In genomic region chr3:119815716-119816115, GRCh38 we compare ENCODE assay signal across 36 cellular contexts. TPM values are rescaled to one million over a fixed set of nuclear protein-coding genes. Genes with fewer than 3 reads are reported as not detected.
"Had no signal": no experiment of that assay in that cellular context is flagged by ENCODE, and none has a peak within 500 bp of the region (broad histone marks: within the 10 kb centered on the region; RNA-seq: fewer than 3 reads in every experiment).

No MANE protein-coding gene starts in this region.

- H3K27me3 Mint-ChIP-seq: activated CD4-positive, alpha-beta memory T cell treated with anti-CD3 and anti-CD28 coated beads for 36 hours; activated CD4-positive, alpha-beta T cell treated with anti-CD3 and anti-CD28 coated beads for 36 hours; activated CD4-positive, alpha-beta T cell treated with anti-CD3 and anti-CD28 coated beads, Interleukin-2, amount 10 ng/mL, durations not matched to agents 24 days and 14 days; activated CD8-positive, alpha-beta memory T cell treated with anti-CD3 and anti-CD28 coated beads, Interleukin-2, amount 10 ng/mL, durations not matched to agents 7 days and 5 days; activated naive CD4-positive, alpha-beta T cell treated with anti-CD3 and anti-CD28 coated beads, Interleukin-2, amount 50 U/mL, for 24 hours; activated naive CD8-positive, alpha-beta T cell treated with anti-CD3 and anti-CD28 coated beads for 36 hours; activated naive CD8-positive, alpha-beta T cell treated with anti-CD3 and anti-CD28 coated beads, Interleukin-2, amount 50 U/mL, for 24 hours had no signal

- H3K36me3 ChIP-seq: adrenal gland, esophagus squamous epithelium, gastroesophageal sphincter had no signal

- H3K27ac ChIP-seq: adrenal gland, body of pancreas, epithelial cell of prostate, esophagus squamous epithelium, gastroesophageal sphincter had no signal

- DNase-seq: activated CD4-positive, alpha-beta memory T cell treated with anti-CD3 and anti-CD28 coated beads for 36 hours; activated CD4-positive, alpha-beta T cell treated with anti-CD3 and anti-CD28 coated beads for 36 hours; activated CD4-positive, CD25-positive, alpha-beta regulatory T cell; activated CD4-positive, CD25-positive, alpha-beta regulatory T cell treated with anti-CD3 and anti-CD28 coated beads, Interleukin-2, amount 50 U/mL, for 72 hours; activated CD8-positive, alpha-beta memory T cell treated with anti-CD3 and anti-CD28 coated beads, Interleukin-2, amount 10 ng/mL, durations not matched to agents 7 days and 5 days; activated CD8-positive, alpha-beta memory T cell treated with anti-CD3 and anti-CD28 coated beads, Interleukin-2, amount 50 U/mL, for 4 hours; activated CD8-positive, alpha-beta T cell treated with anti-CD3 and anti-CD28 coated beads, Interleukin-2, amount 10 ng/mL, durations not matched to agents 7 days and 5 days; activated effector memory CD4-positive, alpha-beta T cell treated with anti-CD3 and anti-CD28 coated beads, Interleukin-2, amount 50 U/mL, for 16 hours; activated naive CD4-positive, alpha-beta T cell treated with anti-CD3 and anti-CD28 coated beads for 36 hours; activated naive CD8-positive, alpha-beta T cell treated with anti-CD3 and anti-CD28 coated beads for 36 hours; activated naive CD8-positive, alpha-beta T cell treated with anti-CD3 and anti-CD28 coated beads, Interleukin-2, amount 50 U/mL, for 24 hours; activated T-cell treated with anti-CD3 and anti-CD28 coated beads, Interleukin-2, amount 50 U/mL, for 1 hour; activated T-cell treated with anti-CD3 and anti-CD28 coated beads, Interleukin-2, amount 50 U/mL, for 48 hours; adrenal gland; amygdala; aorta; body of pancreas; caudate nucleus; cortex of kidney; dermis blood vessel endothelial cell; effector CD4-positive, alpha-beta T cell; effector memory CD8-positive, alpha-beta T cell; esophagus squamous epithelium; foreskin melanocyte; T-helper 2 cell had no signal

- H3K9me3 ChIP-seq: adrenal gland, body of pancreas, esophagus squamous epithelium, gastroesophageal sphincter had no signal

- H3K4me1 Mint-ChIP-seq: activated CD4-positive, alpha-beta T cell treated with anti-CD3 and anti-CD28 coated beads for 36 hours; activated naive CD8-positive, alpha-beta T cell treated with anti-CD3 and anti-CD28 coated beads for 36 hours had no signal

- H3K4me1 ChIP-seq: adrenal gland, body of pancreas, esophagus squamous epithelium, gastroesophageal sphincter had no signal

- ATAC-seq: activated CD4-positive, alpha-beta T cell treated with anti-CD3 and anti-CD28 coated beads for 36 hours; activated CD8-positive, alpha-beta memory T cell treated with anti-CD3 and anti-CD28 coated beads, Interleukin-2, amount 10 ng/mL, durations not matched to agents 7 days and 5 days; activated CD8-positive, alpha-beta T cell treated with anti-CD3 and anti-CD28 coated beads, Interleukin-2, amount 10 ng/mL, durations not matched to agents 7 days and 5 days; activated naive CD8-positive, alpha-beta T cell treated with anti-CD3 and anti-CD28 coated beads, Interleukin-2, amount 50 U/mL, for 24 hours; body of pancreas; effector memory CD8-positive, alpha-beta T cell; gastroesophageal sphincter had no signal

- H3K4me3 Mint-ChIP-seq: activated CD4-positive, alpha-beta memory T cell treated with anti-CD3 and anti-CD28 coated beads for 36 hours; activated CD4-positive, alpha-beta T cell treated with anti-CD3 and anti-CD28 coated beads for 36 hours; activated CD4-positive, alpha-beta T cell treated with anti-CD3 and anti-CD28 coated beads, Interleukin-2, amount 10 ng/mL, durations not matched to agents 24 days and 14 days; activated CD8-positive, alpha-beta memory T cell treated with anti-CD3 and anti-CD28 coated beads, Interleukin-2, amount 10 ng/mL, durations not matched to agents 7 days and 5 days; activated CD8-positive, alpha-beta T cell treated with anti-CD3 and anti-CD28 coated beads, Interleukin-2, amount 10 ng/mL, durations not matched to agents 7 days and 5 days; activated naive CD4-positive, alpha-beta T cell treated with anti-CD3 and anti-CD28 coated beads for 36 hours; activated naive CD4-positive, alpha-beta T cell treated with anti-CD3 and anti-CD28 coated beads, Interleukin-2, amount 50 U/mL, for 24 hours; activated naive CD8-positive, alpha-beta T cell treated with anti-CD3 and anti-CD28 coated beads for 36 hours; activated naive CD8-positive, alpha-beta T cell treated with anti-CD3 and anti-CD28 coated beads, Interleukin-2, amount 50 U/mL, for 24 hours; activated T-helper 1 cell treated with anti-CD3 and anti-CD28 coated beads, Interleukin-12 subunit alpha, Interleukin-12 subunit beta, Interleukin-2, Interleukin-4 antibody, amounts not matched to agents 30 ng/mL and 10 ng/mL and 1 ng/mL, durations not matched to agents 14 hours and 24 hours and 36 hours; effector memory CD8-positive, alpha-beta T cell had no signal

- H3K27ac Mint-ChIP-seq: activated CD4-positive, alpha-beta memory T cell treated with anti-CD3 and anti-CD28 coated beads for 36 hours; activated CD4-positive, alpha-beta T cell treated with anti-CD3 and anti-CD28 coated beads for 36 hours; activated CD4-positive, alpha-beta T cell treated with anti-CD3 and anti-CD28 coated beads, Interleukin-2, amount 10 ng/mL, durations not matched to agents 24 days and 14 days; activated CD8-positive, alpha-beta memory T cell treated with anti-CD3 and anti-CD28 coated beads, Interleukin-2, amount 10 ng/mL, durations not matched to agents 7 days and 5 days; activated CD8-positive, alpha-beta T cell treated with anti-CD3 and anti-CD28 coated beads, Interleukin-2, amount 10 ng/mL, durations not matched to agents 7 days and 5 days; activated naive CD4-positive, alpha-beta T cell treated with anti-CD3 and anti-CD28 coated beads for 36 hours; activated naive CD4-positive, alpha-beta T cell treated with anti-CD3 and anti-CD28 coated beads, Interleukin-2, amount 50 U/mL, for 24 hours; activated naive CD8-positive, alpha-beta T cell treated with anti-CD3 and anti-CD28 coated beads for 36 hours; activated naive CD8-positive, alpha-beta T cell treated with anti-CD3 and anti-CD28 coated beads, Interleukin-2, amount 50 U/mL, for 24 hours; activated T-helper 1 cell treated with anti-CD3 and anti-CD28 coated beads, Interleukin-12 subunit alpha, Interleukin-12 subunit beta, Interleukin-2, Interleukin-4 antibody, amounts not matched to agents 30 ng/mL and 10 ng/mL and 1 ng/mL, durations not matched to agents 14 hours and 24 hours and 36 hours; activated T-helper 2 cell treated with anti-CD3 and anti-CD28 coated beads, Interferon-gamma antibody, Interleukin-2, Interleukin-4, amounts not matched to agents 10 μg/mL and 5 μg/mL and 100 μg/mL, durations not matched to agents 14 hours and 24 hours and 36 hours; effector memory CD8-positive, alpha-beta T cell had no signal

- H3K9me3 Mint-ChIP-seq: activated CD4-positive, alpha-beta memory T cell treated with anti-CD3 and anti-CD28 coated beads for 36 hours; activated CD4-positive, alpha-beta T cell treated with anti-CD3 and anti-CD28 coated beads, Interleukin-2, amount 10 ng/mL, durations not matched to agents 24 days and 14 days; activated naive CD4-positive, alpha-beta T cell treated with anti-CD3 and anti-CD28 coated beads for 36 hours; activated naive CD4-positive, alpha-beta T cell treated with anti-CD3 and anti-CD28 coated beads, Interleukin-2, amount 50 U/mL, for 24 hours; activated naive CD8-positive, alpha-beta T cell treated with anti-CD3 and anti-CD28 coated beads for 36 hours; activated naive CD8-positive, alpha-beta T cell treated with anti-CD3 and anti-CD28 coated beads, Interleukin-2, amount 50 U/mL, for 24 hours; activated T-helper 1 cell treated with anti-CD3 and anti-CD28 coated beads, Interleukin-12 subunit alpha, Interleukin-12 subunit beta, Interleukin-2, Interleukin-4 antibody, amounts not matched to agents 30 ng/mL and 10 ng/mL and 1 ng/mL, durations not matched to agents 14 hours and 24 hours and 36 hours; activated T-helper 2 cell treated with anti-CD3 and anti-CD28 coated beads, Interferon-gamma antibody, Interleukin-2, Interleukin-4, amounts not matched to agents 10 μg/mL and 5 μg/mL and 100 μg/mL, durations not matched to agents 14 hours and 24 hours and 36 hours; effector memory CD8-positive, alpha-beta T cell had no signal

- H3K4me3 ChIP-seq: adrenal gland, body of pancreas, esophagus squamous epithelium, gastroesophageal sphincter had no signal

- H3K27me3 ChIP-seq: adrenal gland, body of pancreas had no signal

RNA-seq across cellular contexts. Expression of gene NR1I2, which starts 33.8 kb away (rescaled TPM):
- total RNA-seq: chondrocyte; endothelial cell of umbilical vein; esophagus squamous epithelium; fibroblast of lung; gastroesophageal sphincter; glomerular endothelial cell; T-helper 1 cell treated with Interleukin-12 subunit alpha and Interleukin-12 subunit beta and Interleukin-4 antibody, amounts not matched to agents 30 ng/mL and 1 ng/mL, for 36 hours had no signal
